Comparison of ENCODE assay signal across 8 cellular contexts in the genomic region with DNA sequence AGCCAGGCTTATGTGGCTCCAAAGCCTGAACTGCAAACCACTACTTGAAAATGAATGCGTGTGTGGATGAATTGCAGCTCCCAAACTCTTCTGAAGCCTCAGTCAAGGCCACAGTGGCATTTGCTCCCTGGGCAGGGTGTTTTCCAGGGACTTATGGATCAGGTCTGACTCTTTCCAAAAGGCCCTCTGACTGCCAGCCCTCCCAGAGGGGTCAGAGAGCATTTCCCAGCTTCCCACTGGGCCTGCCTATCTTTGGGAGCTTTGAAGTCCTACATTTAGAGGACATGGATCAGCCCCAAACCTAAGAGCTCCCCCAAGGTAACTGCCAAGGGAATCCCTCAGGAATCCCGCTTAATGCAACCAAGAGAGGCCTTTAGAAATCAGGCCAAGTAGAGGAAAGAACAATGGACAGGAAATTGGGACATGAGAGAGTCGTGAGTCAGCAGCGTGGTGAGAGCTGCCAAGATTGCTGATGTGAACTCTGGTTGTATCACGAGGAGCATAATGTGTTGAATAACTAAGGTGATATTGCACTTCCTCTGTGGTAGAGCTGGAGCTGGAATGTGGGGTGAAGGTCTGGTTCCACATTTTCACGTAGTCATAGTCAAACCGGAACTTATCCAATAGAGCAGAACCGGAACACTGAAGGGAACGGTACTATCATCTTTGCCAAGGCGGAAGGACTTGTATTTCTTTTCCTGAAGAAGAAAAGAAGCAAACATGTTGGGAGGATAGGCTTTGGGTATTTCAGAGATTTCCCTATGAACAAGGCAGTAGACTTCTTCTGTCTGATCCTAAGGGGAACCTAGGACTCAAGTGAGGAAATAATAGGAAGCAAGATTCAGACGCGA.
A peak's percentile ranks its signal among the peaks of the same experiment; 100 is the strongest.
DNase-seq lines count a peak whose midpoint lies in the region; ATAC-seq, FAIRE-seq and TF ChIP-seq lines count a peak whose summit lies in the region.

No MANE protein-coding gene starts in this region.

- ATAC-seq in GM19043 (IDR thresholded peaks at IDR 0.05; ENCODE audit: low read depth, unreplicated experiment) (peak; percentile 39), HG03097 (IDR thresholded peaks at IDR 0.05; ENCODE audit: low FRiP score, unreplicated experiment) (no peak)

- FAIRE-seq in kidney (lab: Jason Lieb, UNC) = no peak

- TF ChIP-seq CTCF in kidney (IDR thresholded peaks at IDR 0.05; ENCODE audit: borderline replicate concordance, extremely low read depth, insufficient read depth) = no peak

- peaks cover 8 to 16% of the 10 kb centered on the region in 2 donors for H3K4me1 ChIP-seq in kidney (ENCODE audit: control insufficient read depth in 1 of 2, insufficient read depth in 1 of 2, low read depth in 1 of 2, low read length in 2 of 2)

- intact Hi-C loops in kidney (cut with DNase I) = no loop called here

- DNase-seq in NCI-H2196 (lab: John Stamatoyannopoulos, UW; ENCODE audit: unreplicated experiment) = peak; percentile 82
- peak; percentile 95 for DNase-seq in astrocyte of the hippocampus (ENCODE audit: low read depth, low spot score)
- peak; percentile 81 for DNase-seq in kidney
- peak in 13 of 49 donors; percentile 17 to 73 (median 35) for DNase-seq in substantia nigra (lab: John Stamatoyannopoulos, UW)
- DNase-seq in NCI-H526 (lab: John Stamatoyannopoulos, UW) = no peak
- no peak for DNase-seq in NCI-H1930 (lab: John Stamatoyannopoulos, UW)

- no peak overlapping the region for H3K4me3 ChIP-seq in kidney (ENCODE audit: low read length in 2 of 2)

- no peaks in the 10 kb centered on the region for H3K36me3 ChIP-seq in kidney (ENCODE audit: control insufficient read depth in 1 of 2, insufficient read depth in 2 of 2, low read length in 2 of 2)

- H3K9ac ChIP-seq in kidney (ENCODE audit: low read length in 2 of 2) = no peak overlapping the region

- H3K9me3 ChIP-seq in kidney (ENCODE audit: control insufficient read depth in 1 of 2, low read length in 2 of 2) = no peaks in the 10 kb centered on the region

- H3K27ac ChIP-seq in kidney (ENCODE audit: low read depth in 2 of 2, low read length in 2 of 2) (peak overlapping the region; percentile 32 to 51), substantia nigra (ENCODE audit: low read depth, low read length, poor library complexity, severe bottlenecking) (peak overlapping the region; percentile 40)

Comparison
In these comparisons a context has a peak if more than half of its experiments do, and no peak if none do; other contexts are left out.
1. DNase-seq: peak in NCI-H2196 (single experiment), astrocyte of the hippocampus (single experiment) and kidney (single experiment); none in NCI-H526 (0 of 2) and NCI-H1930 (0 of 2).